ENCODE assay signal across 22 cellular contexts in the genomic region with DNA sequence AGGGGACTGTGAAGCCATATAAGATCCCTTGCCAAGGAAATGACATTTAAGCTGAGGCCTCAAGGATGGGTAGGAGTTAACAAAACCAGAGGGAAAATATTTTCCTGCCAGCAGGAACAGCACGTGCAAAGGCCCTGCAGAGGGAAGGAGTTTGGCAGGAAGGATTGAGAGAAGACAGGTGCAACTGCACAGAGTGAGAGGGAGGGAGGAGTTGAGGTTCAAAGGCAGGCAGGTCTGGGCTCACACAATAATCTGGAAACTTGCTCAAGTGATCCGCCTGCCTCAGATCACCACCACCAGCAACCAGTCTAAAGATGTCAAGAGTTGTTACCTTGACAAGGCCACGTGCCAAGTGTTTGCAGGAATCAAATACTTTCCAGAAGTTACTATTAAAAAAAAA. TPM values are rescaled to one million over a fixed set of nuclear protein-coding genes. Genes with fewer than 3 reads are reported as not detected.
DNase-seq lines count a peak whose midpoint lies in the region; ATAC-seq and TF ChIP-seq lines count a peak whose summit lies in the region.
"Had no signal": no experiment of that assay in that cellular context is flagged by ENCODE, and none has a peak within 500 bp of the region (broad histone marks: within the 10 kb centered on the region; RNA-seq: fewer than 3 reads in every experiment).

No MANE protein-coding gene starts in this region.

- no peaks in the 10 kb centered on the region for H4K20me1 ChIP-seq in GM23338 (replicated peaks; ENCODE audit: insufficient read depth)
- H4K20me1 ChIP-seq in osteoblast (ENCODE audit: insufficient read depth, low read length): no peaks in the 10 kb centered on the region
- H4K20me1 ChIP-seq: BLaER1 treated with 17β-estradiol and CSF1 and Interleukin-3, amounts not matched to agents 10 nM and 100 nM had no signal

- H3F3A ChIP-seq in GM23338 (replicated peaks; ENCODE audit: low read depth): no peaks in the 10 kb centered on the region

- no peaks in the 10 kb centered on the region for H3K9me3 Mint-ChIP-seq in GM23338
- H3K9me3 Mint-ChIP-seq in chondrocyte (ENCODE audit: low read depth): no peaks in the 10 kb centered on the region
- no peaks in the 10 kb centered on the region for H3K9me3 Mint-ChIP-seq in stimulated activated effector memory CD8-positive, alpha-beta T cell treated with anti-CD3 and anti-CD28 coated beads, Interleukin-12 subunit alpha, Interleukin-12 subunit beta, amount 100 ng/mL, for 72 hours
- H3K9me3 Mint-ChIP-seq: CD14-positive monocyte; CD4-positive, alpha-beta T cell; CD8-positive, alpha-beta memory T cell; H9; HFFc6 had no signal

- H3K4me3 Mint-ChIP-seq in GM23338 (no peak overlapping the region), chondrocyte (ENCODE audit: unreplicated experiment) (no peak overlapping the region)
- no peak overlapping the region for H3K4me3 Mint-ChIP-seq in stimulated activated effector memory CD8-positive, alpha-beta T cell treated with anti-CD3 and anti-CD28 coated beads, Interleukin-12 subunit alpha, Interleukin-12 subunit beta, amount 100 ng/mL, for 72 hours
- H3K4me3 Mint-ChIP-seq: CD14-positive monocyte; CD4-positive, alpha-beta T cell; CD8-positive, alpha-beta memory T cell; H9; HFFc6 had no signal

- H3K27ac ChIP-seq in GM23338 (ENCODE audit: low read depth) (no peak overlapping the region), osteoblast (ENCODE audit: low read depth, low read length) (no peak overlapping the region), right cardiac atrium (ENCODE audit: low read length) (no peak overlapping the region)
- H3K27ac ChIP-seq: A549; BLaER1 treated with 17β-estradiol and CSF1 and Interleukin-3, amounts not matched to agents 10 nM and 100 nM had no signal

- 0 out of 2 replicates have a peak overlapping the region, but pooled peaks have one; percentile 18 for H2AFZ ChIP-seq in GM23338
- H2AFZ ChIP-seq in osteoblast (ENCODE audit: low read length): no peak overlapping the region

- H3K4me2 ChIP-seq in GM23338 (no peak overlapping the region), osteoblast (ENCODE audit: insufficient read depth, low read length) (no peak overlapping the region)
- H3K4me2 ChIP-seq: A549 had no signal

- WGBS in right cardiac atrium: 82% methylated on average over 3 of the region's 3 CpGs

- H3K4me1 Mint-ChIP-seq in GM23338 (peaks cover 9% of the 10 kb centered on the region), chondrocyte (ENCODE audit: low read depth) (no peaks in the 10 kb centered on the region)
- H3K4me1 Mint-ChIP-seq in stimulated activated effector memory CD8-positive, alpha-beta T cell treated with anti-CD3 and anti-CD28 coated beads, Interleukin-12 subunit alpha, Interleukin-12 subunit beta, amount 100 ng/mL, for 72 hours: peaks cover 17% of the 10 kb centered on the region
- H3K4me1 Mint-ChIP-seq: CD14-positive monocyte had no signal

- peaks cover 7% of the 10 kb centered on the region for H3K4me1 ChIP-seq in GM23338 (ENCODE audit: insufficient read depth)
- peaks cover 4% of the 10 kb centered on the region for H3K4me1 ChIP-seq in osteoblast (ENCODE audit: insufficient read depth, low read length)
- H3K4me1 ChIP-seq in right cardiac atrium (ENCODE audit: control insufficient read depth, insufficient read depth, low read length): no peaks in the 10 kb centered on the region
- H3K4me1 ChIP-seq: A549, BE2C had no signal

- TF ChIP-seq CTCF in GM23338 (conservative IDR thresholded peaks at IDR 0.05; ENCODE audit: low read depth in 2 of 2): no peak
- no peak for TF ChIP-seq CTCF in osteoblast (IDR thresholded peaks at IDR 0.05; ENCODE audit: extremely low read depth, low read depth, low read length)
- no peak for TF ChIP-seq CTCF in chondrocyte (IDR thresholded peaks at IDR 0.05)

- H3K79me2 ChIP-seq in GM23338 (replicated peaks; ENCODE audit: insufficient read depth) (no peaks in the 10 kb centered on the region), osteoblast (ENCODE audit: insufficient read depth, low read length) (no peaks in the 10 kb centered on the region)

- intact Hi-C loops in right cardiac atrium (cut with DNase I): no loop called here

- H3K27ac Mint-ChIP-seq in GM23338 (no peak overlapping the region), chondrocyte (ENCODE audit: unreplicated experiment) (no peak overlapping the region)
- H3K27ac Mint-ChIP-seq in stimulated activated effector memory CD8-positive, alpha-beta T cell treated with anti-CD3 and anti-CD28 coated beads, Interleukin-12 subunit alpha, Interleukin-12 subunit beta, amount 100 ng/mL, for 72 hours: no peak overlapping the region
- H3K27ac Mint-ChIP-seq: CD14-positive monocyte; CD4-positive, alpha-beta T cell; HFFc6 had no signal

- DNase-seq in GM23338 (ENCODE audit: low spot score) (no peak), osteoblast (ENCODE audit: insufficient read length, low spot score, missing footprints) (peak; percentile 10), chondrocyte (ENCODE audit: low spot score) (no peak), right cardiac atrium (no peak)
- DNase-seq in stimulated activated effector memory CD8-positive, alpha-beta T cell treated with anti-CD3 and anti-CD28 coated beads, Interleukin-12 subunit alpha, Interleukin-12 subunit beta, amount 100 ng/mL, for 72 hours (ENCODE audit: low spot score in 2 of 2): no peak
- DNase-seq: 8988T; ACHN; AML-193; BE2C; CD4-positive, alpha-beta T cell; CD8-positive, alpha-beta memory T cell; DMS53; DMS79 treated with DMSO at 0.1 percent for 48 hours; GF-D8; H9; HFFc6 had no signal

- H3K9me3 ChIP-seq in osteoblast (ENCODE audit: low read depth, low read length) (no peaks in the 10 kb centered on the region), right cardiac atrium (ENCODE audit: control insufficient read depth, low read length) (no peaks in the 10 kb centered on the region)
- H3K9me3 ChIP-seq: A549; BE2C; BLaER1 treated with 17β-estradiol and CSF1 and Interleukin-3, amounts not matched to agents 10 nM and 100 nM had no signal

- no peak for ATAC-seq in GM23338
- ATAC-seq in esophagus mucosa: peak; percentile 70
- no peak for ATAC-seq in GM21390 (IDR thresholded peaks at IDR 0.05; ENCODE audit: unreplicated experiment)
- ATAC-seq in right cardiac atrium: no peak
- no peak for ATAC-seq in stimulated activated effector memory CD8-positive, alpha-beta T cell treated with anti-CD3 and anti-CD28 coated beads, Interleukin-12 subunit alpha, Interleukin-12 subunit beta, amount 100 ng/mL, for 72 hours
- ATAC-seq: A549, HCT116 had no signal

- H3K27me3 Mint-ChIP-seq in GM23338 (ENCODE audit: insufficient read depth, low read depth, poor library complexity) (peaks cover 5% of the 10 kb centered on the region), chondrocyte (ENCODE audit: low read depth) (no peaks in the 10 kb centered on the region)
- H3K27me3 Mint-ChIP-seq: CD4-positive, alpha-beta T cell had no signal

- H3K9me2 ChIP-seq in GM23338 (ENCODE audit: insufficient read depth): no peaks in the 10 kb centered on the region

- H3K36me3 Mint-ChIP-seq in GM23338 (ENCODE audit: low read depth): no peaks in the 10 kb centered on the region
- no peaks in the 10 kb centered on the region for H3K36me3 Mint-ChIP-seq in chondrocyte (ENCODE audit: low read depth)
- no peaks in the 10 kb centered on the region for H3K36me3 Mint-ChIP-seq in stimulated activated effector memory CD8-positive, alpha-beta T cell treated with anti-CD3 and anti-CD28 coated beads, Interleukin-12 subunit alpha, Interleukin-12 subunit beta, amount 100 ng/mL, for 72 hours
- H3K36me3 Mint-ChIP-seq: CD14-positive monocyte; CD8-positive, alpha-beta memory T cell had no signal

- H3K36me3 ChIP-seq in GM23338 (ENCODE audit: insufficient read depth) (no peaks in the 10 kb centered on the region; the same call in 1 of the 2 replicates), osteoblast (ENCODE audit: insufficient read depth, low read length) (no peaks in the 10 kb centered on the region)
- H3K36me3 ChIP-seq: BE2C; BLaER1 treated with 17β-estradiol and CSF1 and Interleukin-3, amounts not matched to agents 10 nM and 100 nM had no signal

- H3K4me3 ChIP-seq in GM23338 (no peak overlapping the region), osteoblast (ENCODE audit: insufficient read depth, low read length) (no peak overlapping the region), right cardiac atrium (ENCODE audit: low read length) (no peak overlapping the region)
- H3K4me3 ChIP-seq: A549; BLaER1 treated with 17β-estradiol and CSF1 and Interleukin-3, amounts not matched to agents 10 nM and 100 nM had no signal

- no peaks in the 10 kb centered on the region for H3K27me3 ChIP-seq in GM23338 (ENCODE audit: insufficient read depth)
- no peaks in the 10 kb centered on the region for H3K27me3 ChIP-seq in osteoblast (ENCODE audit: insufficient read depth, low read length)
- H3K27me3 ChIP-seq in right cardiac atrium (ENCODE audit: control insufficient read depth, insufficient read depth): no peaks in the 10 kb centered on the region
- H3K27me3 ChIP-seq: BE2C; BLaER1 treated with 17β-estradiol and CSF1 and Interleukin-3, amounts not matched to agents 10 nM and 100 nM had no signal

TF ChIP-seq in GM23338, 12 proteins besides CTCF, POLR2A, EP300 and RAD21 (continues in another document):
- TF ChIP-seq ZNF114 (CRISPR knock-in tag; IDR thresholded peaks at IDR 0.05) (no peak), CREB1 (CRISPR knock-in tag; IDR thresholded peaks at IDR 0.05; ENCODE audit: low read depth) (no peak)

RNA-seq across cellular contexts. Expression of a gene that starts 31.1 kb away (rescaled TPM):
- total RNA-seq in GM23338 (2014; rRNA removed; shearing (Covaris generic)): 60.5 and 81.6 TPM in 2 replicates
- polyA plus RNA-seq in GM23338 (2016; fragmentation: Nextera tagmentation; extraction: Ambion mirVana) (48.7 and 51.5 TPM in 2 replicates), right cardiac atrium (4.5 TPM)
- total RNA-seq in esophagus mucosa (9.6 TPM), osteoblast (23.6 and 26.8 TPM in 2 replicates), chondrocyte (14.1 to 20.8 TPM (median 18.5 TPM) in 3 replicates), right cardiac atrium (10 to 100 TPM; 11.6 to 18.2 (median 14.4) TPM)
